ENCODE assay signal across 9 cellular contexts in genomic region chr9:94603259-94603776, GRCh38. TPM values are rescaled to one million over a fixed set of nuclear protein-coding genes. Genes with fewer than 3 reads are reported as not detected.
A peak's percentile ranks its signal among the peaks of the same experiment; 100 is the strongest.
DNase-seq lines count a peak whose midpoint lies in the region; ATAC-seq and TF ChIP-seq lines count a peak whose summit lies in the region.
"Had no signal": no experiment of that assay in that cellular context is flagged by ENCODE, and none has a peak within 500 bp of the region (broad histone marks: within the 10 kb centered on the region; RNA-seq: fewer than 3 reads in every experiment).

No MANE protein-coding gene starts in this region.

- BruUV-seq in OCI-LY7 (replicated peaks; lab: Mats Ljungman, UMichigan): no TSS peak

- TF ChIP-seq CTCF in HL-60 (IDR thresholded peaks at IDR 0.05; ENCODE audit: insufficient read depth, low read length) (peak; percentile 58), OCI-LY7 (conservative IDR thresholded peaks at IDR 0.05; ENCODE audit: low read length) (peak; percentile 83), fibroblast of pulmonary artery (IDR thresholded peaks at IDR 0.05; ENCODE audit: low read length, missing control alignments) (peak; percentile 62)

- H3K36me3 ChIP-seq in OCI-LY7 (ENCODE audit: insufficient read depth, low read length): peaks cover 5% of the 10 kb centered on the region; the same call in 1 of the 2 replicates
- H3K36me3 ChIP-seq in neuron (ENCODE audit: insufficient read depth, low read length): no peaks in the 10 kb centered on the region

- no peak overlapping the region for H3K4me3 ChIP-seq in HL-60 (replicated peaks; ENCODE audit: insufficient read depth, low read length)
- H3K4me3 ChIP-seq in OCI-LY7 (ENCODE audit: low read depth, low read length, poor library complexity, severe bottlenecking): peak overlapping the region; percentile 75
- H3K4me3 ChIP-seq in fibroblast of pulmonary artery (replicated peaks; ENCODE audit: low read depth, low read length): no peak overlapping the region
- H3K4me3 ChIP-seq in neuron (ENCODE audit: low read length): peak overlapping the region; percentile 11

- intact Hi-C loops in OCI-LY7 (cut with micrococcal nuclease; ENCODE audit: unreplicated experiment): loop anchor here (1.0 kb wide), 1 partner anchor 49 kb away; no protein-coding TSS in a partner anchor

- H2AFZ ChIP-seq in OCI-LY7 (ENCODE audit: low read length) (no peak overlapping the region; the same call in 1 of the 2 replicates), neuron (ENCODE audit: low read depth, low read length) (no peak overlapping the region)

- DNase-seq in DMS153 (lab: John Stamatoyannopoulos, UW) (peak; percentile 21), HL-60 (ENCODE audit: low read depth in 1 of 2, low spot score in 1 of 2) (peak; percentile 57 to 72), OCI-LY7 (ENCODE audit: low spot score) (peak; percentile 84), fibroblast of pulmonary artery (ENCODE audit: low read depth) (peak; percentile 83)
- DNase-seq in activated T-cell treated with anti-CD3 and anti-CD28 coated beads, Interleukin-2, amount 50 U/mL, for 4 hours: peak; percentile 56
- peak; percentile 85 for DNase-seq in stimulated activated naive CD8-positive, alpha-beta T cell treated with anti-CD3 and anti-CD28 coated beads, Interleukin-15, Interleukin-2, amounts not matched to agents 100 U/mL and 50 U/mL, for 24 hours

- H3K9me2 ChIP-seq in OCI-LY7 (ENCODE audit: insufficient read depth, low read length): no peaks in the 10 kb centered on the region

- H3K9me3 Mint-ChIP-seq in activated T-cell treated with anti-CD3 and anti-CD28 coated beads, Interleukin-2, amount 50 U/mL, for 4 hours: no peaks in the 10 kb centered on the region

- no peaks in the 10 kb centered on the region for H3K36me3 Mint-ChIP-seq in activated T-cell treated with anti-CD3 and anti-CD28 coated beads, Interleukin-2, amount 50 U/mL, for 4 hours (ENCODE audit: insufficient read depth)

- peaks cover 7% of the 10 kb centered on the region for H3K27me3 Mint-ChIP-seq in activated T-cell treated with anti-CD3 and anti-CD28 coated beads, Interleukin-2, amount 50 U/mL, for 4 hours (ENCODE audit: low read depth)

- peak; percentile 87 to 88 for ATAC-seq in activated T-cell treated with anti-CD3 and anti-CD28 coated beads, Interleukin-2, amount 50 U/mL, for 4 hours
- ATAC-seq in stimulated activated naive CD8-positive, alpha-beta T cell treated with anti-CD3 and anti-CD28 coated beads, Interleukin-15, Interleukin-2, amounts not matched to agents 100 U/mL and 50 U/mL, for 24 hours: peak; percentile 92
- no peak for ATAC-seq in GM19467 (IDR thresholded peaks at IDR 0.05; ENCODE audit: unreplicated experiment)

- H3K4me3 Mint-ChIP-seq in activated T-cell treated with anti-CD3 and anti-CD28 coated beads, Interleukin-2, amount 50 U/mL, for 4 hours: no peak overlapping the region

- H4K20me1 ChIP-seq in OCI-LY7 (ENCODE audit: insufficient read depth, low read length): no peaks in the 10 kb centered on the region

- CTCF ChIA-PET in OCI-LY7 (lab: Charles Lee; ENCODE audit: unreplicated experiment): interaction anchor here (1.0 kb wide), 1 partner anchor 20 kb away, joined by 3 read pairs; no protein-coding TSS in a partner anchor

- no peaks in the 10 kb centered on the region for H3K9me3 ChIP-seq in OCI-LY7 (ENCODE audit: low read length)
- H3K9me3 ChIP-seq in neuron (ENCODE audit: low read length): no peaks in the 10 kb centered on the region

- peaks cover 82% of the 10 kb centered on the region for H3K4me1 ChIP-seq in OCI-LY7 (ENCODE audit: insufficient read depth, low read length, poor library complexity, severe bottlenecking)
- H3K4me1 ChIP-seq in neuron (ENCODE audit: insufficient read depth, low read length): peaks cover 5% of the 10 kb centered on the region

- H3K4me2 ChIP-seq in OCI-LY7 (ENCODE audit: low read length): peak overlapping the region; percentile 81

- H3K27me3 ChIP-seq in HL-60 (ENCODE audit: insufficient read depth, poor library complexity, severe bottlenecking): no peaks in the 10 kb centered on the region
- H3K27me3 ChIP-seq in neuron (ENCODE audit: insufficient read depth, low read length): peaks cover 14% of the 10 kb centered on the region

- H3K27ac ChIP-seq in HL-60 (replicated peaks): no peak overlapping the region
- H3K27ac ChIP-seq in OCI-LY7 (ENCODE audit: low read depth, low read length, poor library complexity, severe bottlenecking): peak overlapping the region; percentile 93

- H3K79me2 ChIP-seq in OCI-LY7 (ENCODE audit: insufficient read depth, low read depth, low read length): peaks cover 21% of the 10 kb centered on the region; the same call in 1 of the 2 replicates

- POLR2A ChIA-PET in OCI-LY7 (lab: Charles Lee): interaction anchor here (1.0 to 1.2 kb wide), 2 partner anchors 17 to 49 kb away, joined by 3 to 6 read pairs; partner anchors contain the start of gene PCAT7

- peaks cover 7% of the 10 kb centered on the region for H3K4me1 Mint-ChIP-seq in activated T-cell treated with anti-CD3 and anti-CD28 coated beads, Interleukin-2, amount 50 U/mL, for 4 hours (ENCODE audit: low read depth)

RNA-seq across cellular contexts. Expression of gene FBP2, which starts 9.7 kb away (rescaled TPM):
- not detected in 2 replicates for total RNA-seq in OCI-LY7 (2014; rRNA removed; shearing (Covaris generic))
- total RNA-seq in OCI-LY7 (2022): not detected in 2 replicates
- not detected for total RNA-seq in activated T-cell treated with anti-CD3 and anti-CD28 coated beads, Interleukin-2, amount 50 U/mL, for 4 hours
- total RNA-seq: activated CD8-positive, alpha-beta memory T cell treated with anti-CD3 and anti-CD28 coated beads for 36 hours had no signal

RNA-seq across cellular contexts. Expression of gene FBP1, which starts 36.0 kb away (rescaled TPM):
- total RNA-seq in OCI-LY7 (2014; rRNA removed; shearing (Covaris generic)): 70.0 and 79.1 TPM in 2 replicates
- 63.9 and 94.1 TPM in 2 replicates for total RNA-seq in OCI-LY7 (2022)
- total RNA-seq in activated T-cell treated with anti-CD3 and anti-CD28 coated beads, Interleukin-2, amount 50 U/mL, for 4 hours: under 1 TPM; 0.47 to 0.51 (median 0.49) TPM

RNA-seq across cellular contexts. Expression of gene PCAT7, which starts 48.4 kb away (rescaled TPM):
- total RNA-seq in OCI-LY7 (2014; rRNA removed; shearing (Covaris generic)): 1.8 and 2.9 TPM in 2 replicates
- total RNA-seq in OCI-LY7 (2022): 2.5 and 3.2 TPM in 2 replicates
- total RNA-seq in activated T-cell treated with anti-CD3 and anti-CD28 coated beads, Interleukin-2, amount 50 U/mL, for 4 hours: not detected
- total RNA-seq: activated CD8-positive, alpha-beta memory T cell treated with anti-CD3 and anti-CD28 coated beads for 36 hours had no signal

Comparison
In these comparisons a context has a peak if more than half of its experiments do, and no peak if none do; other contexts are left out.
1. DNase-seq: peak in every context shown above with its lines; median percentile 85 in stimulated activated naive CD8-positive, alpha-beta T cell treated with anti-CD3 and anti-CD28 coated beads, Interleukin-15, Interleukin-2, amounts not matched to agents 100 U/mL and 50 U/mL, for 24 hours; 84 in OCI-LY7; 83 in fibroblast of pulmonary artery; 64 in HL-60; 56 in activated T-cell treated with anti-CD3 and anti-CD28 coated beads, Interleukin-2, amount 50 U/mL, for 4 hours; 21 in DMS153.
2. H3K4me3 ChIP-seq: peak in OCI-LY7 (single experiment) and neuron (single experiment); none in HL-60 (single experiment) and fibroblast of pulmonary artery (single experiment).
3. RNA of gene FBP1, which starts 36.0 kb away (total RNA-seq): 63.9 to 94.1 TPM in OCI-LY7; 0.47 to 0.51 TPM in activated T-cell treated with anti-CD3 and anti-CD28 coated beads, Interleukin-2, amount 50 U/mL, for 4 hours; every median in the first group is over 10 times any median in the second.
4. Peak in every context shown above with its lines, with median percentiles within 50 percentile points of each other: CTCF ChIP-seq.